26 cellular contexts compared by ENCODE assay signal in the genomic region with DNA sequence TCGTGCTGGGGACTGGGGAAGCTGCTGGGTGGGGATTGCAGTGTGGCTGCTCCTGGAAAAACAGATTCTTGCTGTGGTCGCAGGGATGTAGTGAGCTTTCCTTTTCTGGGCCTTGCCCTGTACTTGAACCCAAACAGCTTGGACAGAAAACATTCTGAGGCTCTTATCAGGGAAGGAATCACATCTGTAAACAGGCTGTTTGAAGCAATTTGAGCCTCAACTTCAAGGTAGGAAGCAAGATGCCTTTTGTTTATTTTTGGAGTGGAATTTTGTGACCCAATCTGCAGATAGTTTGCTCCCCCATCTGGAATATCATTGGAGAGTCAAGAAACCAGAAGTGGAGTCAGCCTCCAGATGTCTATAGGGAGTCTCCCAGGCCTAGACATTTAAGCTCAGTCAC.
"Had no signal": no experiment of that assay in that cellular context is flagged by ENCODE, and none has a peak within 500 bp of the region (broad histone marks: within the 10 kb centered on the region; RNA-seq: fewer than 3 reads in every experiment).

No MANE protein-coding gene starts in this region.

- ATAC-seq: activated naive CD8-positive, alpha-beta T cell treated with anti-CD3 and anti-CD28 coated beads, Interleukin-2, amount 50 U/mL, for 24 hours; activated T-cell treated with anti-CD3 and anti-CD28 coated beads, Interleukin-2, amount 50 U/mL, for 72 hours; foreskin keratinocyte; natural killer cell treated with Interleukin-12 subunit alpha and Interleukin-12 subunit beta and Interleukin-15 and Interleukin-18, amount 100 ng/mL, for 72 hours; pancreas; psoas muscle; stimulated activated naive CD8-positive, alpha-beta T cell treated with anti-CD3 and anti-CD28 coated beads, Interleukin-15, Interleukin-2, amounts not matched to agents 100 U/mL and 50 U/mL, for 24 hours; upper lobe of right lung had no signal

- H3K4me3 Mint-ChIP-seq: activated CD4-positive, alpha-beta memory T cell treated with anti-CD3 and anti-CD28 coated beads, Interleukin-2, amount 10 ng/mL, durations not matched to agents 7 days and 5 days; activated naive CD8-positive, alpha-beta T cell treated with anti-CD3 and anti-CD28 coated beads, Interleukin-2, amount 50 U/mL, for 24 hours; activated T-cell treated with anti-CD3 and anti-CD28 coated beads, Interleukin-2, amount 50 U/mL, for 72 hours; central memory CD8-positive, alpha-beta T cell; endodermal cell; immature natural killer cell; natural killer cell treated with Interleukin-12 subunit alpha and Interleukin-12 subunit beta and Interleukin-15 and Interleukin-18, amount 100 ng/mL, for 72 hours; T-helper 1 cell treated with Interleukin-12 subunit alpha and Interleukin-12 subunit beta and Interleukin-4 antibody, amounts not matched to agents 30 μg/mL and 1 μg/mL, for 36 hours had no signal

- H3K27me3 Mint-ChIP-seq: activated CD4-positive, alpha-beta memory T cell treated with anti-CD3 and anti-CD28 coated beads, Interleukin-2, amount 10 ng/mL, durations not matched to agents 7 days and 5 days; activated naive CD8-positive, alpha-beta T cell treated with anti-CD3 and anti-CD28 coated beads, Interleukin-2, amount 50 U/mL, for 24 hours; central memory CD8-positive, alpha-beta T cell had no signal

- H3K4me1 Mint-ChIP-seq: activated CD4-positive, alpha-beta memory T cell treated with anti-CD3 and anti-CD28 coated beads, Interleukin-2, amount 10 ng/mL, durations not matched to agents 7 days and 5 days; activated naive CD8-positive, alpha-beta T cell treated with anti-CD3 and anti-CD28 coated beads, Interleukin-2, amount 50 U/mL, for 24 hours; central memory CD8-positive, alpha-beta T cell; immature natural killer cell had no signal

- H3K27ac Mint-ChIP-seq: activated CD4-positive, alpha-beta memory T cell treated with anti-CD3 and anti-CD28 coated beads, Interleukin-2, amount 10 ng/mL, durations not matched to agents 7 days and 5 days; activated naive CD8-positive, alpha-beta T cell treated with anti-CD3 and anti-CD28 coated beads, Interleukin-2, amount 50 U/mL, for 24 hours; activated T-cell treated with anti-CD3 and anti-CD28 coated beads, Interleukin-2, amount 50 U/mL, for 72 hours; endodermal cell; immature natural killer cell; natural killer cell treated with Interleukin-12 subunit alpha and Interleukin-12 subunit beta and Interleukin-15 and Interleukin-18, amount 100 ng/mL, for 72 hours; T-helper 1 cell treated with Interleukin-12 subunit alpha and Interleukin-12 subunit beta and Interleukin-4 antibody, amounts not matched to agents 30 μg/mL and 1 μg/mL, for 36 hours had no signal

- H3K9me3 Mint-ChIP-seq: activated CD4-positive, alpha-beta memory T cell treated with anti-CD3 and anti-CD28 coated beads, Interleukin-2, amount 10 ng/mL, durations not matched to agents 7 days and 5 days; activated naive CD8-positive, alpha-beta T cell treated with anti-CD3 and anti-CD28 coated beads, Interleukin-2, amount 50 U/mL, for 24 hours; endodermal cell; T-helper 1 cell treated with Interleukin-12 subunit alpha and Interleukin-12 subunit beta and Interleukin-4 antibody, amounts not matched to agents 30 μg/mL and 1 μg/mL, for 36 hours had no signal

- FAIRE-seq: pancreas had no signal

- H3K36me3 Mint-ChIP-seq: immature natural killer cell; natural killer cell treated with Interleukin-12 subunit alpha and Interleukin-12 subunit beta and Interleukin-15 and Interleukin-18, amount 100 ng/mL, for 72 hours had no signal

- DNase-seq: activated CD4-positive, alpha-beta memory T cell treated with anti-CD3 and anti-CD28 coated beads, Interleukin-2, amount 10 ng/mL, durations not matched to agents 7 days and 5 days; activated CD4-positive, alpha-beta T cell treated with anti-CD3 and anti-CD28 coated beads for 4 hours; activated CD4-positive, CD25-positive, alpha-beta regulatory T cell; activated effector memory CD4-positive, alpha-beta T cell treated with anti-CD3 and anti-CD28 coated beads, Interleukin-2, amount 50 U/mL, for 16 hours; activated naive CD4-positive, alpha-beta T cell treated with anti-CD3 and anti-CD28 coated beads, Interleukin-2, amount 50 U/mL, for 16 hours; activated naive CD8-positive, alpha-beta T cell treated with anti-CD3 and anti-CD28 coated beads, Interleukin-2, amount 50 U/mL, for 24 hours; activated T-cell treated with anti-CD3 and anti-CD28 coated beads, Interleukin-2, amount 50 U/mL, for 72 hours; anterior cingulate cortex; cortex of kidney; endodermal cell; foreskin keratinocyte; immature natural killer cell; kidney glomerular epithelial cell; left ventricle myocardium inferior; midbrain; pancreas; psoas muscle; stimulated activated CD4-positive, alpha-beta T cell treated with anti-CD3 and anti-CD28 coated beads, Interleukin-4, amount 100 ng/mL, for 4 hours; stimulated activated naive CD8-positive, alpha-beta T cell treated with anti-CD3 and anti-CD28 coated beads, Interleukin-15, Interleukin-2, amounts not matched to agents 100 U/mL and 50 U/mL, for 24 hours; substantia nigra; T1000; thyroid gland; upper lobe of right lung had no signal
